11 cellular contexts compared by ENCODE assay signal in genomic region chr3:159185443-159186050, GRCh38.
A peak's percentile ranks its signal among the peaks of the same experiment; 100 is the strongest.
DNase-seq lines count a peak whose midpoint lies in the region; ATAC-seq and TF ChIP-seq lines count a peak whose summit lies in the region.
"Had no signal": no experiment of that assay in that cellular context is flagged by ENCODE, and none has a peak within 500 bp of the region (broad histone marks: within the 10 kb centered on the region; RNA-seq: fewer than 3 reads in every experiment).

No MANE protein-coding gene starts in this region.

- peak; percentile 79 for DNase-seq in medulla oblongata (ENCODE audit: extremely low spot score)
- DNase-seq in foreskin melanocyte = no peak
- no peak for DNase-seq in DMS153 (lab: John Stamatoyannopoulos, UW)
- no peak for DNase-seq in heart left ventricle
- DNase-seq in effector CD8-positive, alpha-beta T cell (lab: John Stamatoyannopoulos, UW) = no peak
- DNase-seq: activated naive CD4-positive, alpha-beta T cell treated with Interleukin-2 at 50 U/mL for 16 hours; effector memory CD8-positive, alpha-beta T cell; NCI-H510A treated with DMSO at 0.1 percent for 48 hours had no signal

- no peak for TF ChIP-seq POLR2A in heart left ventricle (IDR thresholded peaks at IDR 0.05)

- H3K27me3 ChIP-seq in heart left ventricle = no peaks in the 10 kb centered on the region

- 57 to 73% (median 66%) methylated on average over 2 of the region's 2 CpGs for WGBS in heart left ventricle, 4 donors

- intact Hi-C loops in heart left ventricle (cut with DNase I) = no loop called here

- TF ChIP-seq CTCF in heart left ventricle (IDR thresholded peaks at IDR 0.05) = no peak

- ATAC-seq in GM18870 (IDR thresholded peaks at IDR 0.05; ENCODE audit: unreplicated experiment) (peak; percentile 57), GM21825 (IDR thresholded peaks at IDR 0.05; ENCODE audit: unreplicated experiment) (peak; percentile 52), HG03442 (IDR thresholded peaks at IDR 0.05; ENCODE audit: unreplicated experiment) (peak; percentile 65), heart left ventricle (no peak)
- ATAC-seq: effector memory CD8-positive, alpha-beta T cell had no signal

- H3K4me3 ChIP-seq in heart left ventricle = no peak overlapping the region

- no peak overlapping the region for H3K27ac ChIP-seq in heart left ventricle

- H3K36me3 ChIP-seq in heart left ventricle = no peaks in the 10 kb centered on the region

- H3K9me3 ChIP-seq in heart left ventricle = no peaks in the 10 kb centered on the region

- peaks cover 0 to 13% (median 0%) of the 10 kb centered on the region in 12 donors for H3K4me1 ChIP-seq in heart left ventricle

Comparison
In these comparisons a context has a peak if more than half of its experiments do, and no peak if none do; other contexts are left out.
1. ATAC-seq: peak in GM18870 (single experiment), GM21825 (single experiment) and HG03442 (single experiment); none in heart left ventricle (0 of 4).